28 cellular contexts compared by ENCODE assay signal in the genomic region with DNA sequence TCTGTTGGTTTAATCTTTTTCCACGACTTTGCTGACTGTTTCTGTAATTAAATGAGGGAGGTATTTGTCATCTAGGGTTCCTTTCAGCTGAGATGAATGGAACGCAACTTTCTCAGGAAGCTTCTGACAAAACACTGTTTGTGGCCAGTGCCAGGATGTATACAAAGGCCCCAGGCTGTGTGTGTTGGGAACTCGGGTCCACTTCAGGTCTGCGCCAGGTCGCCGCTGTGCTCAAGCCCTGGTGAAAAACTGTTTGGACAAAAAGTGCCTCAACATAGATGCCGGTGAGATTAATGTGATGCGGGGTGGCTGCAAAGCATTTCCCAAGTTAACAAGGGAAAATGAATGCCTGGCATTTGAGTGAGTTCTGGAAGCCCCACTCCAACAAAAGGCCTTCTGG.
DNase-seq lines count a peak whose midpoint lies in the region; ATAC-seq and TF ChIP-seq lines count a peak whose summit lies in the region.
"Had no signal": no experiment of that assay in that cellular context is flagged by ENCODE, and none has a peak within 500 bp of the region (broad histone marks: within the 10 kb centered on the region; RNA-seq: fewer than 3 reads in every experiment).

No MANE protein-coding gene starts in this region.

- no peak overlapping the region for H4K8ac ChIP-seq in trophoblast cell (ENCODE audit: low read depth, low read length)

- peaks cover 36% of the 10 kb centered on the region for H3F3A ChIP-seq in GM23248 (ENCODE audit: insufficient read depth)

- peak overlapping the region; percentile 42 for H3K4me2 ChIP-seq in GM23248 (ENCODE audit: unreplicated experiment)
- H3K4me2 ChIP-seq in trophoblast cell (ENCODE audit: low read length) = no peak overlapping the region

- no peaks in the 10 kb centered on the region for H3K79me1 ChIP-seq in trophoblast cell (ENCODE audit: low read length)

- no peaks in the 10 kb centered on the region for H3K9me2 ChIP-seq in GM23248 (ENCODE audit: insufficient read depth)

- peak overlapping the region; percentile 11; the same call in 1 of the 2 replicates for H3K9ac ChIP-seq in GM23248
- no peak overlapping the region for H3K9ac ChIP-seq in endodermal cell (ENCODE audit: extremely low read depth, low read length, poor library complexity, severe bottlenecking)
- no peak overlapping the region for H3K9ac ChIP-seq in trophoblast cell (ENCODE audit: low read length)

- H3K4me3 ChIP-seq in GM23248 (peak overlapping the region; percentile 38; the same call in 1 of the 2 replicates), Panc1 (ENCODE audit: low read depth in 2 of 2, low read length in 2 of 2) (no peak overlapping the region), endodermal cell (ENCODE audit: low read length) (no peak overlapping the region), trophoblast cell (ENCODE audit: low read depth, low read length) (no peak overlapping the region)
- H3K4me3 ChIP-seq: body of pancreas, lung, suprapubic skin had no signal

- BruUV-seq in Panc1 (replicated peaks; lab: Mats Ljungman, UMichigan) = no TSS peak

- no peaks in the 10 kb centered on the region for H3K79me2 ChIP-seq in GM23248 (ENCODE audit: insufficient read depth)
- H3K79me2 ChIP-seq in trophoblast cell (ENCODE audit: control insufficient read depth, insufficient read depth, low read length, poor library complexity) = no peaks in the 10 kb centered on the region

- H3K4me3 Mint-ChIP-seq in endodermal cell = no peak overlapping the region
- H3K4me3 Mint-ChIP-seq: activated T-cell treated with anti-CD3 and anti-CD28 coated beads, Interleukin-2, amount 50 U/mL, for 72 hours; H9; neural crest cell; stimulated activated effector memory CD8-positive, alpha-beta T cell treated with anti-CD3 and anti-CD28 coated beads, Interleukin-12 subunit alpha, Interleukin-12 subunit beta, amount 100 ng/mL, for 72 hours had no signal

- H2AFZ ChIP-seq in GM23248 = no peak overlapping the region
- no peak overlapping the region for H2AFZ ChIP-seq in trophoblast cell (ENCODE audit: insufficient read depth, low read length, poor library complexity)

- in situ Hi-C loops in GM23248 (cut with MboI) (no loop called here), Panc1 (cut with HindIII; ENCODE audit: low pct_unique_long_range_greater_than_20kb, low sequenced_read_pairs) (no loop called here)

- H3K36me3 Mint-ChIP-seq in endodermal cell (ENCODE audit: low read depth) = no peaks in the 10 kb centered on the region
- H3K36me3 Mint-ChIP-seq: stimulated activated effector memory CD8-positive, alpha-beta T cell treated with anti-CD3 and anti-CD28 coated beads, Interleukin-12 subunit alpha, Interleukin-12 subunit beta, amount 100 ng/mL, for 72 hours had no signal

- no peak overlapping the region for H4K91ac ChIP-seq in trophoblast cell (ENCODE audit: low read depth, low read length)

- H2BK120ac ChIP-seq in trophoblast cell (ENCODE audit: insufficient read depth, low read length, poor library complexity) = no peak overlapping the region

- H3K4me1 Mint-ChIP-seq in endodermal cell = no peaks in the 10 kb centered on the region
- H3K4me1 Mint-ChIP-seq: stimulated activated effector memory CD8-positive, alpha-beta T cell treated with anti-CD3 and anti-CD28 coated beads, Interleukin-12 subunit alpha, Interleukin-12 subunit beta, amount 100 ng/mL, for 72 hours had no signal

- no peak overlapping the region for H3K4ac ChIP-seq in trophoblast cell (ENCODE audit: low read depth, low read length)

- peak; percentile 66 for DNase-seq in GM23248
- DNase-seq in Panc1 (ENCODE audit: low read depth, low spot score) = no peak
- DNase-seq in endodermal cell = peak; percentile 37
- DNase-seq in trophoblast cell = peak; percentile 77
- no peak for DNase-seq in NCI-H1105 (lab: John Stamatoyannopoulos, UW)
- no peak for DNase-seq in stimulated activated naive CD4-positive, alpha-beta T cell treated with Interleukin-2 at 50 U/mL for 16 hours (lab: John Stamatoyannopoulos, UW)
- DNase-seq in activated CD8-positive, alpha-beta memory T cell treated with anti-CD3 and anti-CD28 coated beads for 24 hours = no peak
- no peak for DNase-seq in GM10248 (ENCODE audit: extremely low spot score)
- DNase-seq: activated CD4-positive, alpha-beta T cell treated with anti-CD3 and anti-CD28 coated beads, Interleukin-2, amount 50 U/mL, for 1 hour; activated naive CD4-positive, alpha-beta T cell; activated T-cell treated with anti-CD3 and anti-CD28 coated beads, Interleukin-2, amount 50 U/mL, for 72 hours; body of pancreas; effector CD4-positive, alpha-beta T cell; EL; H9; NCI-H1417 treated with DMSO at 0.1 percent for 48 hours; NCI-H2081; NCI-H345; Right ventricle myocardium superior; stimulated activated CD4-positive, alpha-beta T cell treated with anti-CD3 and anti-CD28 coated beads, Interleukin-12 subunit alpha, Interleukin-12 subunit beta, amount 100 ng/mL, for 4 hours; stimulated activated CD4-positive, alpha-beta T cell treated with anti-CD3 and anti-CD28 coated beads, Interleukin-4, amount 100 ng/mL, for 1 hour; WERI-Rb-1 had no signal

- H3K27ac Mint-ChIP-seq in endodermal cell = no peak overlapping the region
- H3K27ac Mint-ChIP-seq: activated T-cell treated with anti-CD3 and anti-CD28 coated beads, Interleukin-2, amount 50 U/mL, for 72 hours; H9; stimulated activated effector memory CD8-positive, alpha-beta T cell treated with anti-CD3 and anti-CD28 coated beads, Interleukin-12 subunit alpha, Interleukin-12 subunit beta, amount 100 ng/mL, for 72 hours had no signal

- intact Hi-C loops in Panc1 (cut with micrococcal nuclease; ENCODE audit: unreplicated experiment) = no loop called here

- H3K9me3 ChIP-seq in GM23248 (ENCODE audit: low read depth) (no peaks in the 10 kb centered on the region), Panc1 (ENCODE audit: control insufficient read depth, insufficient read depth, low read depth, low read length) (no peaks in the 10 kb centered on the region), endodermal cell (ENCODE audit: control insufficient read depth, low read length) (no peaks in the 10 kb centered on the region), trophoblast cell (ENCODE audit: insufficient read depth, low read depth, low read length) (no peaks in the 10 kb centered on the region)
- H3K9me3 ChIP-seq: body of pancreas, suprapubic skin had no signal

- no peak overlapping the region for H3K14ac ChIP-seq in trophoblast cell (ENCODE audit: low read length)

- CTCF ChIA-PET in Panc1 (lab: Charles Lee) (no interaction called here), GM10248 (lab: Yijun Ruan, JAX) (interaction anchor here (2.4 kb wide), 1 partner anchor 16 kb away, joined by 9 read pairs; no protein-coding TSS in a partner anchor)

- H3K27me3 Mint-ChIP-seq in endodermal cell (ENCODE audit: insufficient read depth) = no peaks in the 10 kb centered on the region

- 53 to 61% methylated on average over 8 of the region's 8 CpGs for WGBS in GM23248 (ENCODE audit: low coverage in 1 of 2, low lambda C conversion rate in 2 of 2, missing lambda C conversion rate in 2 of 2), 2 experiments
- 85 to 87% methylated on average over 8 of the region's 8 CpGs for WGBS in endodermal cell (ENCODE audit: insufficient coverage in 1 of 2, insufficient read length in 1 of 2), 2 experiments
- no CpG with 5 or more reads among the region's 8 CpGs for WGBS in trophoblast cell (ENCODE audit: extremely low coverage, insufficient coverage, insufficient read length)

- no peak overlapping the region for H2AK5ac ChIP-seq in trophoblast cell (ENCODE audit: low read length)

- no peak overlapping the region for H2BK12ac ChIP-seq in trophoblast cell (ENCODE audit: low read length)

- ATAC-seq in Panc1 = peak; percentile 74
- ATAC-seq: body of pancreas; sciatic nerve; stimulated activated effector memory CD8-positive, alpha-beta T cell treated with anti-CD3 and anti-CD28 coated beads, Interleukin-12 subunit alpha, Interleukin-12 subunit beta, amount 100 ng/mL, for 72 hours had no signal

- TF ChIP-seq CTCF in Panc1 (IDR thresholded peaks at IDR 0.05) (no peak), endodermal cell (conservative IDR thresholded peaks at IDR 0.05) (no peak), GM10248 (IDR thresholded peaks at IDR 0.05; ENCODE audit: control extremely low read depth, extremely low read depth, low read depth, missing control alignments) (no peak)

- no peak overlapping the region for H2BK5ac ChIP-seq in trophoblast cell (ENCODE audit: low read depth, low read length, poor library complexity)

- no peaks in the 10 kb centered on the region for H4K20me1 ChIP-seq in GM23248 (ENCODE audit: insufficient read depth)

- H3K4me1 ChIP-seq in GM23248 (ENCODE audit: insufficient read depth) = peaks cover 34% of the 10 kb centered on the region
- H3K4me1 ChIP-seq in Panc1 (ENCODE audit: control insufficient read depth, insufficient read depth, low read length) = no peaks in the 10 kb centered on the region
- H3K4me1 ChIP-seq in endodermal cell (ENCODE audit: control insufficient read depth, insufficient read depth, low read length) = no peaks in the 10 kb centered on the region
- H3K4me1 ChIP-seq in trophoblast cell (ENCODE audit: control insufficient read depth in 1 of 2, insufficient read depth in 2 of 2, low read length in 2 of 2) = no peaks in the 10 kb centered on the region
- H3K4me1 ChIP-seq: body of pancreas, foreskin keratinocyte, suprapubic skin had no signal

- no peak overlapping the region for H3K23ac ChIP-seq in trophoblast cell (ENCODE audit: low read length)

- H3K18ac ChIP-seq in trophoblast cell (ENCODE audit: low read length) = no peak overlapping the region

- H3K9me3 Mint-ChIP-seq in endodermal cell = no peaks in the 10 kb centered on the region
- H3K9me3 Mint-ChIP-seq: activated T-cell treated with anti-CD3 and anti-CD28 coated beads, Interleukin-2, amount 50 U/mL, for 72 hours; H9; neural crest cell; stimulated activated effector memory CD8-positive, alpha-beta T cell treated with anti-CD3 and anti-CD28 coated beads, Interleukin-12 subunit alpha, Interleukin-12 subunit beta, amount 100 ng/mL, for 72 hours had no signal

- H4K12ac ChIP-seq in trophoblast cell (ENCODE audit: low read depth, low read length) = no peak overlapping the region

- H3K27me3 ChIP-seq in GM23248 (replicated peaks; ENCODE audit: insufficient read depth) (no peaks in the 10 kb centered on the region), Panc1 (ENCODE audit: control insufficient read depth, insufficient read depth, low read length) (no peaks in the 10 kb centered on the region), endodermal cell (ENCODE audit: control insufficient read depth, insufficient read depth, low read length, poor library complexity, severe bottlenecking) (no peaks in the 10 kb centered on the region), trophoblast cell (ENCODE audit: insufficient read depth, low read length) (no peaks in the 10 kb centered on the region)
- H3K27me3 ChIP-seq: body of pancreas, suprapubic skin had no signal

- H3K27ac ChIP-seq in GM23248 (peak overlapping the region; percentile 66), Panc1 (ENCODE audit: low read length) (no peak overlapping the region), endodermal cell (ENCODE audit: low read depth, low read length) (no peak overlapping the region), trophoblast cell (ENCODE audit: low read depth, low read length) (no peak overlapping the region)
- H3K27ac ChIP-seq: body of pancreas, foreskin keratinocyte, suprapubic skin, WERI-Rb-1 had no signal

- H3K36me3 ChIP-seq in GM23248 (ENCODE audit: low read depth) (no peaks in the 10 kb centered on the region), Panc1 (ENCODE audit: control insufficient read depth, insufficient read depth, low read length) (no peaks in the 10 kb centered on the region), endodermal cell (ENCODE audit: control insufficient read depth, insufficient read depth, low read length) (no peaks in the 10 kb centered on the region), trophoblast cell (ENCODE audit: control insufficient read depth in 1 of 2, insufficient read depth in 2 of 2, low read length in 2 of 2) (no peaks in the 10 kb centered on the region)
- H3K36me3 ChIP-seq: suprapubic skin had no signal

- POLR2A ChIA-PET in Panc1 (lab: Charles Lee) = no interaction called here
- POLR2A ChIA-PET in GM10248 (lab: Yijun Ruan, JAX) = no interaction called here

Comparison
In these comparisons a context has a peak if more than half of its experiments do, and no peak if none do; other contexts are left out.
1. DNase-seq: peak in GM23248 (single experiment), endodermal cell (single experiment) and trophoblast cell (2 of 2); none in Panc1 (single experiment), NCI-H1105 (single experiment), stimulated activated naive CD4-positive, alpha-beta T cell treated with Interleukin-2 at 50 U/mL for 16 hours (single experiment), activated CD8-positive, alpha-beta memory T cell treated with anti-CD3 and anti-CD28 coated beads for 24 hours (single experiment) and GM10248 (single experiment).